1 cellular context compared by ENCODE assay signal in the genomic region with DNA sequence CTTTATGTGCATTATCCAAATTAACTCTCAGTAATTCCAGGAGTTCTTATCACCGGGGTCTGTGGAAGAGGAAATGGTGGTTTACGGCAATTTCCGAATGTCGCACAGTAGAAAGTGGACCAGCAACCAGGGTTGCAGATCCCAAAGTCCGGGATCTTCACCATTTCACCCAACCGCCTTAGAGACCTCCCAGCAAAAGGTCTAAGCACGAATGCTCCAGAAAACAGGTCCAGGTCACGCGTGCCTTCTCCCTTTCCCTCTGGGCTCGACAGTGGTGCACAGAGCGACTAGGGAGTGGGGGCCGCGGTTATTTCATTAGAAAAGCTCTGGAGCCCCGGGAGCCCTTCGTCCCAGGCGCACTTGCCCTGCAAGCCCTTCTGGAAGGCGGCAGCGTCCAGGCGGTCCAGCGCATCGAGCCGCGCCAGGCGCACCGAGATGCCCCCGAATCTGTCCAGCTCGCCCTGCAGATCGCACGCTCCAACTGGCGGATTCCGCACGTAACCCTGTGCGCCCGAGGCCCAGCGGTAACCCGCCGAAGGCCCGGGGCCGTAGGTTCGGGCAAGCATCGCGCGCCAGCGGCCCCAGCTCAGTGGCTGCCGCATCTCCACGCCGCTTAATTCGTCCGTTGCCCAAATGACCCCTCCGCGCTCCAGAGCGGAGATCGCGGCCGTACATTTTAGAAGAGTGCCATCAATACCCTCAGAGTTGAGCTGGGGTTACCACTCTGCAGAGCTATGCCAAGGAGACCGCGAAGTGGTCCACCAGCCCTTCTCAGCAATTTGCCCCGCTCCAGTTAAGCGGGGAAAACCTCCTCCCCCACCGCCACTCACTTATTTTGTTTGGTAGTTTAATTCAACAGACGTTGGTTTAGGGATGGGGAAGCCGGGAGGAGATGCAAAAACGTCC.
TF ChIP-seq lines count a peak whose summit lies in the region.

A gene with protein sequence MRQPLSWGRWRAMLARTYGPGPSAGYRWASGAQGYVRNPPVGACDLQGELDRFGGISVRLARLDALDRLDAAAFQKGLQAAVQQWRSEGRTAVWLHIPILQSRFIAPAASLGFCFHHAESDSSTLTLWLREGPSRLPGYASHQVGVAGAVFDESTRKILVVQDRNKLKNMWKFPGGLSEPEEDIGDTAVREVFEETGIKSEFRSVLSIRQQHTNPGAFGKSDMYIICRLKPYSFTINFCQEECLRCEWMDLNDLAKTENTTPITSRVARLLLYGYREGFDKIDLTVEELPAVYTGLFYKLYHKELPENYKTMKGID (minus strand): TSS at position 627 of the 906 bp plus-strand sequence. CDS start 25 bp downstream, at position 602.

TF ChIP-seq in GM12878, 131 proteins besides CTCF, POLR2A, EP300 and RAD21 (continued from another document):
- TF ChIP-seq FOS (IDR thresholded peaks at IDR 0.05; ENCODE audit: borderline replicate concordance, extremely low read depth, insufficient read length) (no peak), BACH1 (IDR thresholded peaks at IDR 0.05; ENCODE audit: borderline replicate concordance) (no peak), ETV6 (conservative IDR thresholded peaks at IDR 0.05 in 1 of 2, IDR thresholded peaks at IDR 0.05 in 1 of 2; ENCODE audit: borderline replicate concordance in 1 of 2, low read depth in 1 of 2) (no peak), MTA3 (IDR thresholded peaks at IDR 0.05; ENCODE audit: borderline replicate concordance, low read length) (no peak), MYC (IDR thresholded peaks at IDR 0.05; ENCODE audit: insufficient read depth, insufficient read length, insufficient replicate concordance, low read length, severe bottlenecking) (no peak)
- TF ChIP-seq, protein P1, sequence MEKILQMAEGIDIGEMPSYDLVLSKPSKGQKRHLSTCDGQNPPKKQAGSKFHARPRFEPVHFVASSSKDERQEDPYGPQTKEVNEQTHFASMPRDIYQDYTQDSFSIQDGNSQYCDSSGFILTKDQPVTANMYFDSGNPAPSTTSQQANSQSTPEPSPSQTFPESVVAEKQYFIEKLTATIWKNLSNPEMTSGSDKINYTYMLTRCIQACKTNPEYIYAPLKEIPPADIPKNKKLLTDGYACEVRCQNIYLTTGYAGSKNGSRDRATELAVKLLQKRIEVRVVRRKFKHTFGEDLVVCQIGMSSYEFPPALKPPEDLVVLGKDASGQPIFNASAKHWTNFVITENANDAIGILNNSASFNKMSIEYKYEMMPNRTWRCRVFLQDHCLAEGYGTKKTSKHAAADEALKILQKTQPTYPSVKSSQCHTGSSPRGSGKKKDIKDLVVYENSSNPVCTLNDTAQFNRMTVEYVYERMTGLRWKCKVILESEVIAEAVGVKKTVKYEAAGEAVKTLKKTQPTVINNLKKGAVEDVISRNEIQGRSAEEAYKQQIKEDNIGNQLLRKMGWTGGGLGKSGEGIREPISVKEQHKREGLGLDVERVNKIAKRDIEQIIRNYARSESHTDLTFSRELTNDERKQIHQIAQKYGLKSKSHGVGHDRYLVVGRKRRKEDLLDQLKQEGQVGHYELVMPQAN (conservative IDR thresholded peaks at IDR 0.05) = peak; percentile 53
- TF ChIP-seq, protein P2, sequence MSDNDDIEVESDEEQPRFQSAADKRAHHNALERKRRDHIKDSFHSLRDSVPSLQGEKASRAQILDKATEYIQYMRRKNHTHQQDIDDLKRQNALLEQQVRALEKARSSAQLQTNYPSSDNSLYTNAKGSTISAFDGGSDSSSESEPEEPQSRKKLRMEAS (IDR thresholded peaks at IDR 0.05; ENCODE audit: low read depth, low read length) = no peak; the same call in 1 of the 2 replicates
